In the genomic region with DNA sequence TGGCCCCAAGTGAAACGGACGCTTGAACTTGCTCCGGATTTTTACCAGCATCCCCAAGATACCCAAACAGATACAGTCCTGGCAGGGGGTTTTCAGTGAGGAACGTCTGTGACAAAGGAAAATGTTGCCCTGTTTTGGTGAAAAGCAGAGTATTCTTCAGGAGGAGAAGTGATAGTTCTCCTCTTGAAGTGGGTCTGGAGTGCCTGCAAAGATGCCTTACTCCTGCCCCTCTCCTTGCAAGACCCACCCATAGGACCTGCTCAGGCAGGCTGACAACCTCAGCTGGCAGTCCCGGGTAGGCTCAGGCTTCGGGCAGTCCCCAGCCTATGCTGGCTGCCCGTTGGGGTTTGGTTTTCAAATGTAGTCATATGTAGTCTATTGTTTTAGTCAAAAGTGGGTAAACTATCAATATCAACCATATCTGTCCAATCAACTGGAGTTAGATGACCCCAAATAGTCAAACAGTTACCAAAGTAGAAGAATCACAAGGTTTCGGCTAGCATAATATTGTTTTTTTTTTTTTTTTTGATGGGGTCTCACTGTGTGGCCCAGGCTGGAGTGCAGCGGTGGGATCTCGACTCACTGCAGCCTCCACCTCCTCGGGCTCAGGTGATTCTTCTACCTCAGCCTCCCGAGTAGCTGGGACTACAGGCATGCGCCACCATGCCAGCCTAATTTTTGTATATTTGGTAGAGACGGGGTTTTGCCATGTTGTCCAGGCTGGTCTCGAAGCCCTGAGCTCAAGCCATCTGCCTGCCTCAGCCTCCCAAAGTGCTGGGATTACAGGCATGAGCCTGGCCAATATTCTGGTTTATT, we compare ENCODE assay signal across 8 cellular contexts. TPM values are rescaled to one million over a fixed set of nuclear protein-coding genes. Genes with fewer than 3 reads are reported as not detected.
DNase-seq lines count a peak whose midpoint lies in the region; ATAC-seq and TF ChIP-seq lines count a peak whose summit lies in the region.

No MANE protein-coding gene starts in this region.

- intact Hi-C loops in OCI-LY7 (cut with micrococcal nuclease; ENCODE audit: unreplicated experiment) = no loop called here
- intact Hi-C loops in posterior cingulate gyrus (cut with DNase I) = no loop called here

- H3K4me2 ChIP-seq in OCI-LY7 (ENCODE audit: low read length) = peak overlapping the region; percentile 94

- H4K20me1 ChIP-seq in OCI-LY7 (ENCODE audit: insufficient read depth, low read length) = no peaks in the 10 kb centered on the region

- peak overlapping the region; percentile 90 to 96 (median 93) for H3K4me3 Mint-ChIP-seq in naive B cell

- peak overlapping the region; percentile 83; the same call in 1 of the 2 replicates for H2AFZ ChIP-seq in OCI-LY7 (ENCODE audit: low read length)

- peak overlapping the region in 5 of 6 donors; percentile 38 to 94 (median 76) for H3K27ac Mint-ChIP-seq in naive B cell

- H3K27me3 Mint-ChIP-seq in naive B cell = no peaks in the 10 kb centered on the region

- POLR2A ChIA-PET in OCI-LY7 (lab: Charles Lee) = interaction anchor here (1.0 kb wide), 2 partner anchors 9 to 15 kb away, joined by 6 to 7 read pairs; partner anchors contain the start of gene PTPN7

- peaks cover 17% of the 10 kb centered on the region for H3K4me1 ChIP-seq in OCI-LY7 (ENCODE audit: insufficient read depth, low read length, poor library complexity, severe bottlenecking)

- H3K9me2 ChIP-seq in OCI-LY7 (ENCODE audit: insufficient read depth, low read length) = no peaks in the 10 kb centered on the region

- H3K9me3 Mint-ChIP-seq in naive B cell = no peaks in the 10 kb centered on the region

- peaks cover 50% of the 10 kb centered on the region for H3K36me3 ChIP-seq in OCI-LY7 (ENCODE audit: insufficient read depth, low read length)

- H3K9me3 ChIP-seq in OCI-LY7 (ENCODE audit: low read length) = no peaks in the 10 kb centered on the region

- H3K4me3 ChIP-seq in GM12865 (ENCODE audit: low read depth, low read length) = peak overlapping the region; percentile 80
- peak overlapping the region; percentile 85 for H3K4me3 ChIP-seq in OCI-LY7 (ENCODE audit: low read depth, low read length, poor library complexity, severe bottlenecking)
- peak overlapping the region; percentile 59 to 91 for H3K4me3 ChIP-seq in cardiac fibroblast (replicated peaks in 1 of 2; ENCODE audit: low read depth in 2 of 2, low read length in 2 of 2)

- BruUV-seq in OCI-LY7 (replicated peaks; lab: Mats Ljungman, UMichigan) = no TSS peak

- H3K4me1 Mint-ChIP-seq in naive B cell = peaks cover 19 to 57% (median 43%) of the 10 kb centered on the region in 3 donors

- peaks cover 34% of the 10 kb centered on the region for H3K79me2 ChIP-seq in OCI-LY7 (ENCODE audit: insufficient read depth, low read depth, low read length)

- TF ChIP-seq CTCF in GM12865 (IDR thresholded peaks at IDR 0.05; ENCODE audit: insufficient read depth, low read depth, low read length, missing control alignments) (no peak), OCI-LY7 (conservative IDR thresholded peaks at IDR 0.05; ENCODE audit: low read length) (no peak), cardiac fibroblast (IDR thresholded peaks at IDR 0.05; ENCODE audit: low read depth, low read length) (no peak)

- peak overlapping the region; percentile 71 for H3K27ac ChIP-seq in OCI-LY7 (ENCODE audit: low read depth, low read length, poor library complexity, severe bottlenecking)

- peaks cover 0 to 3% of the 10 kb centered on the region in 2 donors for H3K36me3 Mint-ChIP-seq in naive B cell

- ATAC-seq in naive B cell (ENCODE audit: low read depth in 2 of 2) (no peak), GM21447 (IDR thresholded peaks at IDR 0.05; ENCODE audit: unreplicated experiment) (no peak), GM19455 (IDR thresholded peaks at IDR 0.05; ENCODE audit: unreplicated experiment) (no peak)

- CTCF ChIA-PET in OCI-LY7 (lab: Charles Lee; ENCODE audit: unreplicated experiment) = interaction anchor here (1.4 kb wide), 1 partner anchor 10 kb away, joined by 3 read pairs; no protein-coding TSS in a partner anchor

- peak; percentile 49 for DNase-seq in GM12865 (ENCODE audit: low read depth)
- DNase-seq in OCI-LY7 (ENCODE audit: low spot score) = no peak
- no peak for DNase-seq in cardiac fibroblast (ENCODE audit: low read depth in 2 of 2)
- no peak for DNase-seq in naive B cell
- no peak for DNase-seq in foreskin melanocyte
- no peak for DNase-seq in posterior cingulate gyrus

RNA-seq across cellular contexts. Expression of gene ARL8A, which starts 1.0 kb away (rescaled TPM):
- total RNA-seq in OCI-LY7 (2014; rRNA removed; shearing (Covaris generic)) = 25.1 and 25.7 TPM in 2 replicates
- 44.6 and 46.1 TPM in 2 replicates for total RNA-seq in OCI-LY7 (2022)
- polyA plus RNA-seq in naive B cell (ENCODE audit: low read depth in 6 of 6) = 10 to 100 TPM in 5 of 6 donors, 1 to 10 TPM in 1; 7.3 to 18.0 (median 11.7) TPM

RNA-seq across cellular contexts. Expression of gene PTPN7, which starts 14.9 kb away (rescaled TPM):
- 54.2 and 67.5 TPM in 2 replicates for total RNA-seq in OCI-LY7 (2014; rRNA removed; shearing (Covaris generic))
- 79.1 and 83.1 TPM in 2 replicates for total RNA-seq in OCI-LY7 (2022)
- polyA plus RNA-seq in naive B cell (ENCODE audit: low read depth in 6 of 6) = 10 to 100 TPM; 19.0 to 41.5 (median 22.9) TPM

RNA-seq across cellular contexts. Expression of gene GPR37L1, which starts 22.8 kb away (rescaled TPM):
- 0.03 TPM in 1 of 2 replicates, not detected in the other for total RNA-seq in OCI-LY7 (2014; rRNA removed; shearing (Covaris generic))
- total RNA-seq in OCI-LY7 (2022) = not detected in 2 replicates
- under 1 TPM in 3 of 6 donors, not detected in 3; 0.10 to 0.50 (median 0.37) TPM for polyA plus RNA-seq in naive B cell (ENCODE audit: low read depth in 6 of 6)

RNA-seq across cellular contexts. Expression of gene LGR6, which starts 48.1 kb away (rescaled TPM):
- not detected in 2 replicates for total RNA-seq in OCI-LY7 (2014; rRNA removed; shearing (Covaris generic))
- total RNA-seq in OCI-LY7 (2022) = not detected in 2 replicates
- under 1 TPM in 1 of 6 donors, not detected in 5; 0.22 TPM for polyA plus RNA-seq in naive B cell (ENCODE audit: low read depth in 6 of 6)
